In genomic region chr6:53313784-53314382, GRCh38 we compare ENCODE assay signal across 1 cellular context.
A peak's percentile ranks its signal among the peaks of the same experiment; 100 is the strongest.
TF ChIP-seq lines count a peak whose summit lies in the region.

No MANE protein-coding gene starts in this region.

TF ChIP-seq in K562, 482 proteins besides CTCF, POLR2A, EP300 and RAD21 (continued from another document):
- TF ChIP-seq, protein P1, sequence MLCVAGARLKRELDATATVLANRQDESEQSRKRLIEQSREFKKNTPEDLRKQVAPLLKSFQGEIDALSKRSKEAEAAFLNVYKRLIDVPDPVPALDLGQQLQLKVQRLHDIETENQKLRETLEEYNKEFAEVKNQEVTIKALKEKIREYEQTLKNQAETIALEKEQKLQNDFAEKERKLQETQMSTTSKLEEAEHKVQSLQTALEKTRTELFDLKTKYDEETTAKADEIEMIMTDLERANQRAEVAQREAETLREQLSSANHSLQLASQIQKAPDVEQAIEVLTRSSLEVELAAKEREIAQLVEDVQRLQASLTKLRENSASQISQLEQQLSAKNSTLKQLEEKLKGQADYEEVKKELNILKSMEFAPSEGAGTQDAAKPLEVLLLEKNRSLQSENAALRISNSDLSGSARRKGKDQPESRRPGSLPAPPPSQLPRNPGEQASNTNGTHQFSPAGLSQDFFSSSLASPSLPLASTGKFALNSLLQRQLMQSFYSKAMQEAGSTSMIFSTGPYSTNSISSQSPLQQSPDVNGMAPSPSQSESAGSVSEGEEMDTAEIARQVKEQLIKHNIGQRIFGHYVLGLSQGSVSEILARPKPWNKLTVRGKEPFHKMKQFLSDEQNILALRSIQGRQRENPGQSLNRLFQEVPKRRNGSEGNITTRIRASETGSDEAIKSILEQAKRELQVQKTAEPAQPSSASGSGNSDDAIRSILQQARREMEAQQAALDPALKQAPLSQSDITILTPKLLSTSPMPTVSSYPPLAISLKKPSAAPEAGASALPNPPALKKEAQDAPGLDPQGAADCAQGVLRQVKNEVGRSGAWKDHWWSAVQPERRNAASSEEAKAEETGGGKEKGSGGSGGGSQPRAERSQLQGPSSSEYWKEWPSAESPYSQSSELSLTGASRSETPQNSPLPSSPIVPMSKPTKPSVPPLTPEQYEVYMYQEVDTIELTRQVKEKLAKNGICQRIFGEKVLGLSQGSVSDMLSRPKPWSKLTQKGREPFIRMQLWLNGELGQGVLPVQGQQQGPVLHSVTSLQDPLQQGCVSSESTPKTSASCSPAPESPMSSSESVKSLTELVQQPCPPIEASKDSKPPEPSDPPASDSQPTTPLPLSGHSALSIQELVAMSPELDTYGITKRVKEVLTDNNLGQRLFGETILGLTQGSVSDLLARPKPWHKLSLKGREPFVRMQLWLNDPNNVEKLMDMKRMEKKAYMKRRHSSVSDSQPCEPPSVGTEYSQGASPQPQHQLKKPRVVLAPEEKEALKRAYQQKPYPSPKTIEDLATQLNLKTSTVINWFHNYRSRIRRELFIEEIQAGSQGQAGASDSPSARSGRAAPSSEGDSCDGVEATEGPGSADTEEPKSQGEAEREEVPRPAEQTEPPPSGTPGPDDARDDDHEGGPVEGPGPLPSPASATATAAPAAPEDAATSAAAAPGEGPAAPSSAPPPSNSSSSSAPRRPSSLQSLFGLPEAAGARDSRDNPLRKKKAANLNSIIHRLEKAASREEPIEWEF (CRISPR knock-in tag; IDR thresholded peaks at IDR 0.05) = no peak
- TF ChIP-seq YY1 (IDR thresholded peaks at IDR 0.05; ENCODE audit: borderline replicate concordance in 1 of 3, control insufficient read depth in 1 of 3, extremely low read depth in 1 of 3, insufficient read depth in 3 of 3, insufficient read length in 1 of 3, insufficient replicate concordance in 2 of 3, low read depth in 1 of 3, low read length in 2 of 3) (peak in 1 of 3 experiments; percentile 62), ZNF644 (tag; IDR thresholded peaks at IDR 0.05; ENCODE audit: low read depth) (0 out of 2 replicates have a peak, but pooled peaks have one; percentile 3), MTA1 (IDR thresholded peaks at IDR 0.05; ENCODE audit: borderline replicate concordance) (peak; percentile 45; the same call in 1 of the 2 replicates), SRF (CRISPR knock-in tag; IDR thresholded peaks at IDR 0.05) (no peak), EP400 (IDR thresholded peaks at IDR 0.05) (peak; percentile 53), DACH1 (IDR thresholded peaks at IDR 0.05; ENCODE audit: partially characterized antibody) (peak; percentile 13), PML (IDR thresholded peaks at IDR 0.05; ENCODE audit: low read length) (0 out of 2 replicates have a peak, but pooled peaks have one; percentile 43), LEF1 (IDR thresholded peaks at IDR 0.05) (peak; percentile 69; the same call in 1 of the 2 replicates), SMARCE1 (IDR thresholded peaks at IDR 0.05) (peak; percentile 84), ZNF589 (CRISPR knock-in tag; IDR thresholded peaks at IDR 0.05; ENCODE audit: low read depth) (peak; percentile 85), HDAC6 (IDR thresholded peaks at IDR 0.05; ENCODE audit: low read depth, low read length) (no peak), ZBTB2 (IDR thresholded peaks at IDR 0.05) (peak; percentile 47; the same call in 1 of the 2 replicates), ZBTB40 (IDR thresholded peaks at IDR 0.05) (0 out of 2 replicates have a peak, but pooled peaks have one; percentile 13), ZBTB40 (CRISPR knock-in tag; IDR thresholded peaks at IDR 0.05) (no peak)
